ENCODE assay signal across 34 cellular contexts in genomic region chr3:170267793-170268192, GRCh38.
"Had no signal": no experiment of that assay in that cellular context is flagged by ENCODE, and none has a peak within 500 bp of the region (broad histone marks: within the 10 kb centered on the region; RNA-seq: fewer than 3 reads in every experiment).

No MANE protein-coding gene starts in this region.

- H3K9me3 ChIP-seq: ascending aorta, MG63, Peyer's patch had no signal

- H3K27me3 ChIP-seq: ascending aorta, cardiac muscle cell, MG63, Peyer's patch had no signal

- H3K4me1 ChIP-seq: ascending aorta, Peyer's patch had no signal

- H3K27ac ChIP-seq: ascending aorta, cardiac muscle cell, Peyer's patch, WERI-Rb-1 had no signal

- DNase-seq: activated CD4-positive, alpha-beta T cell treated with anti-CD3 and anti-CD28 coated beads for 1 hour; activated CD4-positive, alpha-beta T cell treated with anti-CD3 and anti-CD28 coated beads for 48 hours; activated CD4-positive, alpha-beta T cell treated with anti-CD3 and anti-CD28 coated beads, Interleukin-2, amount 50 U/mL, for 48 hours; activated CD4-positive, CD25-positive, alpha-beta regulatory T cell; activated CD8-positive, alpha-beta T cell treated with anti-CD3 and anti-CD28 coated beads, Interleukin-2, amount 10 ng/mL, durations not matched to agents 7 days and 5 days; activated gamma-delta T cell; activated naive CD4-positive, alpha-beta T cell treated with Interleukin-2 at 50 U/mL for 16 hours; activated naive CD8-positive, alpha-beta T cell treated with anti-CD3 and anti-CD28 coated beads, Interleukin-2, amount 10 ng/mL, durations not matched to agents 7 days and 5 days; activated T-cell treated with anti-CD3 and anti-CD28 coated beads, Interleukin-2, amount 50 U/mL, for 24 hours; amygdala; Karpas-422; KBM-7; MG63; NCI-H1048; NCI-H1105 treated with DMSO at 0.1 percent for 48 hours; NCI-H1694; NCI-H1930; NCI-H2107; NCI-H2171; NCI-H2227 treated with DMSO at 0.1 percent for 48 hours; NCI-H446; NCI-H510A treated with DMSO at 0.1 percent for 48 hours; NCI-H526 treated with DMSO at 0.1 percent for 48 hours; PC-3; Peyer's patch; RPMI8226; SIG-M5; T-helper 1 cell; T-helper 2 cell; T-helper 9 cell; WERI-Rb-1 had no signal

- H3K4me3 ChIP-seq: ascending aorta, cardiac muscle cell, MG63, Peyer's patch had no signal

- ATAC-seq: activated CD8-positive, alpha-beta T cell treated with anti-CD3 and anti-CD28 coated beads, Interleukin-2, amount 10 ng/mL, durations not matched to agents 7 days and 5 days; PC-3; SK-N-SH treated with all-trans-retinoic acid at 6 μM for 48 hours had no signal
